In the genomic region with DNA sequence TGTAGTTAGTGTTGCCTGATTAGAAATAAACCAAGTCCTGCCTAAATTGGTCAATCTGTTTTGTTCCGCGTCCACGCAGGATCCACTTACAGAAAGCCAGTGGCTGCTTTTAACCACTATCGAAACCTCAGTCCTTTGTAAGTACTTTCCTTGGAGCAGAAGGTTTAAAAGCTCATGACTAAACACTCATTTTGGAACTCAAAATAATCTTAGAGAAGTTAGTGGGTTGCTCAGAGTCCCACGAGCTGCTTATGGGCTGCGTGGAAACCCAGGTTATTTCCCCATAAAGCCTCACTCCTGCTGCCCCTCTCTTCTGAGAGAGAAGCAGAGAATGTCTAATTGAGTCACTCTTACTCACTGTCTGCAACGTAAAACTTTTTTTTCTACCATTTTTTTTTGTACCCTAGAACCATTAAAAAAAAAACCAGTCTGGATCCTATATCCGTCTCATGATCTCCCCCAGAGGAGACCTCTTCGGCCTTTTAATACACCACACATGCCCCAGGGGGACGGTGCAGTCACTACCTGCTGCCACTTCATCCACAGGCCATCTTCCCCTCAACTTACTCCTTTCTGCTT, we compare ENCODE assay signal across 9 cellular contexts. TPM values are rescaled to one million over a fixed set of nuclear protein-coding genes. Genes with fewer than 3 reads are reported as not detected.
DNase-seq lines count a peak whose midpoint lies in the region; ATAC-seq, FAIRE-seq and TF ChIP-seq lines count a peak whose summit lies in the region.
"Had no signal": no experiment of that assay in that cellular context is flagged by ENCODE, and none has a peak within 500 bp of the region (broad histone marks: within the 10 kb centered on the region; RNA-seq: fewer than 3 reads in every experiment).

No MANE protein-coding gene starts in this region.

- POLR2A ChIA-PET in AG04450 (lab: Yijun Ruan, JAX): interaction anchor here (0.6 to 1.0 kb wide), 2 partner anchors 81 to 868 kb away, joined by 3 to 4 read pairs; no protein-coding TSS in a partner anchor
- POLR2A ChIA-PET in CD4-positive, alpha-beta T cell (lab: Charles Lee): no interaction called here

- no peak overlapping the region for H3K4me3 Mint-ChIP-seq in CD4-positive, alpha-beta T cell

- CTCF ChIA-PET in AG04450 (lab: Charles Lee): interaction anchor here (4.8 kb wide), 1 partner anchor 9 kb away, joined by 18 read pairs; no protein-coding TSS in a partner anchor
- CTCF ChIA-PET in CD4-positive, alpha-beta T cell (lab: Charles Lee): no interaction called here

- H3K27ac ChIP-seq in AG04450 (ENCODE audit: low read depth, low read length): peak overlapping the region; percentile 57
- no peak overlapping the region for H3K27ac ChIP-seq in CD4-positive, alpha-beta T cell (ENCODE audit: low read depth, low read length)

- H3K27me3 ChIP-seq in AG04450 (ENCODE audit: control insufficient read depth, insufficient read depth, low read length): no peaks in the 10 kb centered on the region
- peaks cover 15% of the 10 kb centered on the region for H3K27me3 ChIP-seq in CD4-positive, alpha-beta T cell (ENCODE audit: control insufficient read depth, insufficient read depth, low read length)

- H3K9me3 Mint-ChIP-seq in CD4-positive, alpha-beta T cell: no peaks in the 10 kb centered on the region

- in situ Hi-C loops in astrocyte of the spinal cord (cut with HindIII; ENCODE audit: low sequenced_read_pairs): no loop called here

- intact Hi-C loops in CD4-positive, alpha-beta T cell (cut with DNase I, micrococcal nuclease): no loop called here

- H3K27ac Mint-ChIP-seq in CD4-positive, alpha-beta T cell: no peak overlapping the region

- ATAC-seq in GM19328 (IDR thresholded peaks at IDR 0.05; ENCODE audit: unreplicated experiment): peak; percentile 50
- ATAC-seq in HG03097 (IDR thresholded peaks at IDR 0.05; ENCODE audit: low FRiP score, unreplicated experiment): peak; percentile 52
- ATAC-seq in CD4-positive, alpha-beta T cell (ENCODE audit: poor library complexity): no peak

- no peaks in the 10 kb centered on the region for H3K4me1 Mint-ChIP-seq in CD4-positive, alpha-beta T cell (ENCODE audit: low read depth)

- TF ChIP-seq CTCF in AG04450 (IDR thresholded peaks at IDR 0.05; ENCODE audit: low read depth, low read length) (no peak), astrocyte of the spinal cord (IDR thresholded peaks at IDR 0.05; ENCODE audit: low read depth, low read length) (no peak)
- TF ChIP-seq CTCF in CD4-positive, alpha-beta T cell (IDR thresholded peaks at IDR 0.05): no peak

- H3K4me3 ChIP-seq in AG04450 (ENCODE audit: low read depth, low read length) (peak overlapping the region; percentile 22), astrocyte of the spinal cord (ENCODE audit: low read depth, low read length) (no peak overlapping the region)

- FAIRE-seq in frontal cortex (lab: Jason Lieb, UNC): no peak

- H3K27me3 Mint-ChIP-seq in CD4-positive, alpha-beta T cell: peaks cover 51% of the 10 kb centered on the region

- no peaks in the 10 kb centered on the region for H3K36me3 Mint-ChIP-seq in CD4-positive, alpha-beta T cell (ENCODE audit: low read depth)

- no peaks in the 10 kb centered on the region for H3K9me3 ChIP-seq in AG04450 (ENCODE audit: control insufficient read depth, insufficient read depth, low read length)
- no peaks in the 10 kb centered on the region for H3K9me3 ChIP-seq in CD4-positive, alpha-beta T cell (ENCODE audit: control insufficient read depth, low read length)

- DNase-seq in AG04450 (ENCODE audit: low read depth, low spot score): no peak
- DNase-seq in astrocyte of the spinal cord (ENCODE audit: low read depth, low spot score): peak; percentile 68
- DNase-seq in DMS 273 (lab: John Stamatoyannopoulos, UW; ENCODE audit: unreplicated experiment): no peak
- DNase-seq in NCI-H2107 (lab: John Stamatoyannopoulos, UW): no peak
- DNase-seq in CD4-positive, alpha-beta T cell: no peak
- no peak for DNase-seq in frontal cortex (ENCODE audit: low spot score in 2 of 2)
- DNase-seq: NCI-H69 had no signal

RNA-seq across cellular contexts. Expression of a gene that starts 7.5 kb away (rescaled TPM):
- 181 and 227 TPM in 2 replicates for polyA plus RNA-seq in AG04450 (2011; rRNA removed)
- 32.9 and 47.9 TPM in 2 replicates for polyA minus RNA-seq in AG04450 (2011; rRNA and poly(A)+ RNA removed)
- under 1 TPM; 0.70 to 0.93 TPM for total RNA-seq in CD4-positive, alpha-beta T cell
- total RNA-seq in frontal cortex: 411 TPM

Comparison
In these comparisons a context has a peak if more than half of its experiments do, and no peak if none do; other contexts are left out.
1. RNA of a gene that starts 7.5 kb away (total RNA-seq): 411 TPM in frontal cortex (single experiment); 0.70 to 0.93 TPM in CD4-positive, alpha-beta T cell; every median in the first group is over 100 times any median in the second.